In the genomic region with DNA sequence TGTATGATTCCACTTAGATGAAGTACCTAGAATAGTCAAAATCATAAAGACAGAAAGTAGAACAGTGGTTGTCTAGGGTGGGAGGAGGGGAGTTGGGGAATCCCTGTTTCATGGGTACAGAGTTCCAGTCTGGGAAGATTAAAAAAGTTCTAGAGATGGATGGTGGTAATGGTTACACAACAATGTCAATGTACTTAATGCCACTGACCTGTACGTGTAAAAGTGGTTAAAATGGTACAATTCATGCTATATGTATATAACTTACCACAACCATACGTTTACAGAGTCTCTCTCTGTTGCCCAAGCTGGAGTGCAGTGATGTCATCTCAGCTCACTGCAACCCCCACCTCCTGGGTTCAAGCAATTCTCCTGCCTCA, we compare ENCODE assay signal across 15 cellular contexts. TPM values are rescaled to one million over a fixed set of nuclear protein-coding genes. Genes with fewer than 3 reads are reported as not detected.
DNase-seq lines count a peak whose midpoint lies in the region; ATAC-seq and TF ChIP-seq lines count a peak whose summit lies in the region.
"Had no signal": no experiment of that assay in that cellular context is flagged by ENCODE, and none has a peak within 500 bp of the region (broad histone marks: within the 10 kb centered on the region; RNA-seq: fewer than 3 reads in every experiment).

No MANE protein-coding gene starts in this region.

- no peak overlapping the region for H3K27ac ChIP-seq in CD4-positive, alpha-beta T cell (ENCODE audit: low read depth, low read length)
- H3K27ac ChIP-seq in right lobe of liver (peak overlapping the region in 1 of 3 donors; percentile 27), left ventricle myocardium inferior (replicated peaks) (no peak overlapping the region)
- no peak overlapping the region for H3K27ac ChIP-seq in naive thymus-derived CD4-positive, alpha-beta T cell (ENCODE audit: low read depth, low read length)
- H3K27ac ChIP-seq: C4-2B had no signal

- H3K4me1 Mint-ChIP-seq in CD4-positive, alpha-beta T cell (ENCODE audit: low read depth), result peaks cover 89% of the 10 kb centered on the region
- peaks cover 74% of the 10 kb centered on the region for H3K4me1 Mint-ChIP-seq in activated CD4-positive, alpha-beta memory T cell treated with anti-CD3 and anti-CD28 coated beads, Interleukin-2, amount 10 ng/mL, durations not matched to agents 7 days and 5 days
- H3K4me1 Mint-ChIP-seq in naive thymus-derived CD4-positive, alpha-beta T cell, result peaks cover 39 to 92% (median 77%) of the 10 kb centered on the region in 7 donors
- peaks cover 68% of the 10 kb centered on the region for H3K4me1 Mint-ChIP-seq in activated CD8-positive, alpha-beta T cell treated with anti-CD3 and anti-CD28 coated beads for 36 hours (ENCODE audit: low read depth)

- intact Hi-C loops in CD4-positive, alpha-beta T cell (cut with DNase I, micrococcal nuclease), result loop anchor here in 1 of 2 experiments (10.0 kb wide), 1 partner anchor 1505 kb away; a partner anchor contains a TSS
- intact Hi-C loops in right lobe of liver (cut with DNase I), result no loop called here
- intact Hi-C loops in naive thymus-derived CD4-positive, alpha-beta T cell (cut with micrococcal nuclease), result no loop called here
- intact Hi-C loops in activated CD8-positive, alpha-beta T cell treated with anti-CD3 and anti-CD28 coated beads for 36 hours (cut with micrococcal nuclease), result no loop called here
- intact Hi-C loops in left ventricle myocardium inferior (cut with micrococcal nuclease), result no loop called here

- peak overlapping the region; percentile 66 for H3K27ac Mint-ChIP-seq in CD4-positive, alpha-beta T cell
- peak overlapping the region; percentile 16 for H3K27ac Mint-ChIP-seq in activated CD4-positive, alpha-beta memory T cell treated with anti-CD3 and anti-CD28 coated beads, Interleukin-2, amount 10 ng/mL, durations not matched to agents 7 days and 5 days
- peak overlapping the region in 2 of 9 donors; percentile 1 to 7 for H3K27ac Mint-ChIP-seq in naive thymus-derived CD4-positive, alpha-beta T cell
- H3K27ac Mint-ChIP-seq in activated CD8-positive, alpha-beta T cell treated with anti-CD3 and anti-CD28 coated beads for 36 hours, result no peak overlapping the region

- DNase-seq in CD4-positive, alpha-beta T cell, result no peak
- peak; percentile 22 for DNase-seq in MV-4-11 (lab: John Stamatoyannopoulos, UW)
- no peak for DNase-seq in activated CD4-positive, alpha-beta memory T cell treated with anti-CD3 and anti-CD28 coated beads, Interleukin-2, amount 10 ng/mL, durations not matched to agents 7 days and 5 days
- no peak for DNase-seq in right lobe of liver
- no peak for DNase-seq in naive thymus-derived CD4-positive, alpha-beta T cell
- DNase-seq in activated CD8-positive, alpha-beta T cell treated with anti-CD3 and anti-CD28 coated beads for 36 hours, result no peak
- DNase-seq in left ventricle myocardium inferior, result no peak
- DNase-seq: BE2C; CD8-positive, alpha-beta memory T cell; DMS53; GF-D8; GOT3; H9; IMR-90 had no signal

- no peak for ATAC-seq in CD4-positive, alpha-beta T cell (ENCODE audit: poor library complexity)
- ATAC-seq in right lobe of liver, result peak in 3 of 4 donors; percentile 11 to 33 (median 17)
- no peak for ATAC-seq in naive thymus-derived CD4-positive, alpha-beta T cell
- no peak for ATAC-seq in activated CD8-positive, alpha-beta T cell treated with anti-CD3 and anti-CD28 coated beads for 36 hours

- H3K27me3 ChIP-seq in CD4-positive, alpha-beta T cell (ENCODE audit: control insufficient read depth, insufficient read depth, low read length), result no peaks in the 10 kb centered on the region
- H3K27me3 ChIP-seq in right lobe of liver, result no peaks in the 10 kb centered on the region
- H3K27me3 ChIP-seq in naive thymus-derived CD4-positive, alpha-beta T cell (ENCODE audit: control insufficient read depth in 2 of 2, insufficient read depth in 2 of 2, low read length in 2 of 2), result no peaks in the 10 kb centered on the region
- H3K27me3 ChIP-seq in left ventricle myocardium inferior (ENCODE audit: low read depth), result no peaks in the 10 kb centered on the region
- H3K27me3 ChIP-seq: BE2C had no signal

- no peaks in the 10 kb centered on the region for H3K9me3 ChIP-seq in CD4-positive, alpha-beta T cell (ENCODE audit: control insufficient read depth, low read length)
- H3K9me3 ChIP-seq in right lobe of liver (no peaks in the 10 kb centered on the region), left ventricle myocardium inferior (replicated peaks) (no peaks in the 10 kb centered on the region)
- no peaks in the 10 kb centered on the region for H3K9me3 ChIP-seq in naive thymus-derived CD4-positive, alpha-beta T cell (ENCODE audit: control insufficient read depth in 2 of 3, low read length in 3 of 3)
- H3K9me3 ChIP-seq: BE2C had no signal

- POLR2A ChIA-PET in CD4-positive, alpha-beta T cell (lab: Charles Lee), result no interaction called here
- POLR2A ChIA-PET in activated CD4-positive, alpha-beta memory T cell treated with anti-CD3 and anti-CD28 coated beads, Interleukin-2, amount 10 ng/mL, durations not matched to agents 7 days and 5 days (lab: Charles Lee), result no interaction called here
- POLR2A ChIA-PET in naive thymus-derived CD4-positive, alpha-beta T cell (lab: Charles Lee), result no interaction called here
- POLR2A ChIA-PET in activated CD8-positive, alpha-beta T cell treated with anti-CD3 and anti-CD28 coated beads for 36 hours (lab: Charles Lee), result no interaction called here

- no peaks in the 10 kb centered on the region for H3K36me3 ChIP-seq in right lobe of liver
- H3K36me3 ChIP-seq in naive thymus-derived CD4-positive, alpha-beta T cell (ENCODE audit: control insufficient read depth in 2 of 3, insufficient read depth in 3 of 3, low read length in 3 of 3), result no peaks in the 10 kb centered on the region
- no peaks in the 10 kb centered on the region for H3K36me3 ChIP-seq in left ventricle myocardium inferior
- H3K36me3 ChIP-seq: BE2C had no signal

- peaks cover 0 to 66% (median 15%) of the 10 kb centered on the region in 4 donors for H3K4me1 ChIP-seq in right lobe of liver
- peaks cover 19 to 59% of the 10 kb centered on the region in 2 donors for H3K4me1 ChIP-seq in naive thymus-derived CD4-positive, alpha-beta T cell (ENCODE audit: control insufficient read depth in 2 of 2, insufficient read depth in 2 of 2, low read length in 2 of 2)
- H3K4me1 ChIP-seq in left ventricle myocardium inferior, result peaks cover 42% of the 10 kb centered on the region
- H3K4me1 ChIP-seq: BE2C had no signal

- H3K4me3 ChIP-seq in right lobe of liver (no peak overlapping the region), left ventricle myocardium inferior (no peak overlapping the region)
- H3K4me3 ChIP-seq in naive thymus-derived CD4-positive, alpha-beta T cell (ENCODE audit: low read length), result no peak overlapping the region

- no peaks in the 10 kb centered on the region for H3K27me3 Mint-ChIP-seq in CD4-positive, alpha-beta T cell
- H3K27me3 Mint-ChIP-seq in activated CD4-positive, alpha-beta memory T cell treated with anti-CD3 and anti-CD28 coated beads, Interleukin-2, amount 10 ng/mL, durations not matched to agents 7 days and 5 days, result no peaks in the 10 kb centered on the region
- no peaks in the 10 kb centered on the region for H3K27me3 Mint-ChIP-seq in naive thymus-derived CD4-positive, alpha-beta T cell
- H3K27me3 Mint-ChIP-seq in activated CD8-positive, alpha-beta T cell treated with anti-CD3 and anti-CD28 coated beads for 36 hours, result no peaks in the 10 kb centered on the region
- H3K27me3 Mint-ChIP-seq: CD8-positive, alpha-beta memory T cell had no signal

- TF ChIP-seq POLR2A in right lobe of liver (IDR thresholded peaks at IDR 0.05), result no peak

- H3K36me3 Mint-ChIP-seq in CD4-positive, alpha-beta T cell (ENCODE audit: low read depth), result peaks cover 11% of the 10 kb centered on the region
- peaks cover 10% of the 10 kb centered on the region for H3K36me3 Mint-ChIP-seq in activated CD4-positive, alpha-beta memory T cell treated with anti-CD3 and anti-CD28 coated beads, Interleukin-2, amount 10 ng/mL, durations not matched to agents 7 days and 5 days (ENCODE audit: low read depth)
- H3K36me3 Mint-ChIP-seq in naive thymus-derived CD4-positive, alpha-beta T cell, result peaks cover 0 to 12% (median 5%) of the 10 kb centered on the region in 5 donors
- H3K36me3 Mint-ChIP-seq in activated CD8-positive, alpha-beta T cell treated with anti-CD3 and anti-CD28 coated beads for 36 hours (ENCODE audit: low read depth), result peaks cover 3% of the 10 kb centered on the region
- H3K36me3 Mint-ChIP-seq: CD8-positive, alpha-beta memory T cell had no signal

- no peak overlapping the region for H3K4me3 Mint-ChIP-seq in CD4-positive, alpha-beta T cell
- H3K4me3 Mint-ChIP-seq in activated CD4-positive, alpha-beta memory T cell treated with anti-CD3 and anti-CD28 coated beads, Interleukin-2, amount 10 ng/mL, durations not matched to agents 7 days and 5 days, result no peak overlapping the region
- H3K4me3 Mint-ChIP-seq in naive thymus-derived CD4-positive, alpha-beta T cell, result peak overlapping the region in 3 of 10 donors; percentile 8 to 47 (median 14)
- H3K4me3 Mint-ChIP-seq in activated CD8-positive, alpha-beta T cell treated with anti-CD3 and anti-CD28 coated beads for 36 hours, result no peak overlapping the region
- H3K4me3 Mint-ChIP-seq: H9 had no signal

- 21% methylated on average over 2 of the region's 2 CpGs for WGBS in right lobe of liver (ENCODE audit: insufficient coverage, low coverage, low lambda C conversion rate, missing lambda C conversion rate)

- H3K9me3 Mint-ChIP-seq in CD4-positive, alpha-beta T cell, result no peaks in the 10 kb centered on the region
- no peaks in the 10 kb centered on the region for H3K9me3 Mint-ChIP-seq in activated CD4-positive, alpha-beta memory T cell treated with anti-CD3 and anti-CD28 coated beads, Interleukin-2, amount 10 ng/mL, durations not matched to agents 7 days and 5 days
- H3K9me3 Mint-ChIP-seq in naive thymus-derived CD4-positive, alpha-beta T cell, result no peaks in the 10 kb centered on the region
- H3K9me3 Mint-ChIP-seq in activated CD8-positive, alpha-beta T cell treated with anti-CD3 and anti-CD28 coated beads for 36 hours, result no peaks in the 10 kb centered on the region
- H3K9me3 Mint-ChIP-seq: CD8-positive, alpha-beta memory T cell; H9 had no signal

- no peak for TF ChIP-seq CTCF in CD4-positive, alpha-beta T cell (IDR thresholded peaks at IDR 0.05)
- TF ChIP-seq CTCF in right lobe of liver (IDR thresholded peaks at IDR 0.05), result no peak
- no peak for TF ChIP-seq CTCF in activated CD8-positive, alpha-beta T cell treated with anti-CD3 and anti-CD28 coated beads for 36 hours (IDR thresholded peaks at IDR 0.05)
- no peak for TF ChIP-seq CTCF in left ventricle myocardium inferior (IDR thresholded peaks at IDR 0.05; ENCODE audit: borderline replicate concordance)

- CTCF ChIA-PET in CD4-positive, alpha-beta T cell (lab: Charles Lee), result no interaction called here
- CTCF ChIA-PET in activated CD4-positive, alpha-beta memory T cell treated with anti-CD3 and anti-CD28 coated beads, Interleukin-2, amount 10 ng/mL, durations not matched to agents 7 days and 5 days (lab: Charles Lee), result interaction anchor here (0.6 kb wide), 1 partner anchor 15 kb away, joined by 3 read pairs; no protein-coding TSS in a partner anchor
- CTCF ChIA-PET in naive thymus-derived CD4-positive, alpha-beta T cell (lab: Charles Lee), result no interaction called here
- CTCF ChIA-PET in activated CD8-positive, alpha-beta T cell treated with anti-CD3 and anti-CD28 coated beads for 36 hours (lab: Charles Lee), result no interaction called here

RNA-seq across cellular contexts. Expression of a gene that starts 6.5 kb away (rescaled TPM):
- 10 to 100 TPM; 54.3 to 55.9 TPM for total RNA-seq in CD4-positive, alpha-beta T cell
- total RNA-seq in activated CD4-positive, alpha-beta memory T cell treated with anti-CD3 and anti-CD28 coated beads, Interleukin-2, amount 10 ng/mL, durations not matched to agents 7 days and 5 days, result 10 to 100 TPM; 28.7 to 30.0 TPM
- 10 to 100 TPM in 4 of 6 experiments, 1 to 10 TPM in 2; 9.2 to 14.0 (median 10.7) TPM for total RNA-seq in right lobe of liver
- total RNA-seq in naive thymus-derived CD4-positive, alpha-beta T cell, result 10 to 100 TPM; 28.4 to 47.1 (median 39.0) TPM
- polyA plus RNA-seq in naive thymus-derived CD4-positive, alpha-beta T cell, result 10 to 100 TPM in 1 of 2 donors, 1 to 10 TPM in 1; 9.9 to 25.3 TPM
- total RNA-seq in activated CD8-positive, alpha-beta T cell treated with anti-CD3 and anti-CD28 coated beads for 36 hours, result 10 to 100 TPM; 17.8 to 20.1 TPM
- 15.9 TPM for total RNA-seq in left ventricle myocardium inferior

Comparison
In these comparisons a context has a peak if more than half of its experiments do, and no peak if none do; other contexts are left out.
1. ATAC-seq: peak in right lobe of liver (3 of 4); none in CD4-positive, alpha-beta T cell (single experiment), naive thymus-derived CD4-positive, alpha-beta T cell (single experiment) and activated CD8-positive, alpha-beta T cell treated with anti-CD3 and anti-CD28 coated beads for 36 hours (single experiment).